ENCODE assay signal across 33 cellular contexts in genomic region chr13:30790592-30790991, GRCh38. TPM values are rescaled to one million over a fixed set of nuclear protein-coding genes. Genes with fewer than 3 reads are reported as not detected.
"Had no signal": no experiment of that assay in that cellular context is flagged by ENCODE, and none has a peak within 500 bp of the region (broad histone marks: within the 10 kb centered on the region; RNA-seq: fewer than 3 reads in every experiment).

No MANE protein-coding gene starts in this region.

- ATAC-seq: activated CD4-positive, alpha-beta T cell treated with anti-CD3 and anti-CD28 coated beads for 36 hours; activated CD8-positive, alpha-beta memory T cell treated with anti-CD3 and anti-CD28 coated beads, Interleukin-2, amount 10 ng/mL, durations not matched to agents 7 days and 5 days; activated CD8-positive, alpha-beta T cell treated with anti-CD3 and anti-CD28 coated beads, Interleukin-2, amount 10 ng/mL, durations not matched to agents 7 days and 5 days; activated naive CD4-positive, alpha-beta T cell treated with anti-CD3 and anti-CD28 coated beads, Interleukin-2, amount 50 U/mL, for 72 hours; foreskin keratinocyte; gastrocnemius medialis; T-helper 17 cell had no signal

- DNase-seq: activated CD4-positive, alpha-beta memory T cell treated with anti-CD3 and anti-CD28 coated beads for 36 hours; activated CD4-positive, alpha-beta T cell treated with anti-CD3 and anti-CD28 coated beads for 36 hours; activated CD4-positive, alpha-beta T cell treated with anti-CD3 and anti-CD28 coated beads, Interleukin-2, amount 10 ng/mL, durations not matched to agents 24 days and 14 days; activated CD4-positive, CD25-positive, alpha-beta regulatory T cell; activated CD4-positive, CD25-positive, alpha-beta regulatory T cell treated with anti-CD3 and anti-CD28 coated beads, Interleukin-2, amount 50 U/mL, for 72 hours; activated CD8-positive, alpha-beta memory T cell treated with anti-CD3 and anti-CD28 coated beads, Interleukin-2, amount 10 ng/mL, durations not matched to agents 7 days and 5 days; activated CD8-positive, alpha-beta memory T cell treated with anti-CD3 and anti-CD28 coated beads, Interleukin-2, amount 50 U/mL, for 4 hours; activated CD8-positive, alpha-beta T cell treated with anti-CD3 and anti-CD28 coated beads, Interleukin-2, amount 10 ng/mL, durations not matched to agents 7 days and 5 days; activated gamma-delta T cell; activated naive CD4-positive, alpha-beta T cell; activated naive CD4-positive, alpha-beta T cell treated with anti-CD3 and anti-CD28 coated beads, Interleukin-2, amount 10 ng/mL, durations not matched to agents 7 days and 5 days; activated naive CD8-positive, alpha-beta T cell treated with anti-CD3 and anti-CD28 coated beads, Interleukin-2, amount 10 ng/mL, durations not matched to agents 7 days and 5 days; activated T-cell treated with anti-CD3 and anti-CD28 coated beads, Interleukin-2, amount 50 U/mL, for 1 hour; activated T-cell treated with anti-CD3 and anti-CD28 coated beads, Interleukin-2, amount 50 U/mL, for 48 hours; central memory CD4-positive, alpha-beta T cell; effector memory CD4-positive, alpha-beta T cell; endodermal cell; erythroblast; foreskin keratinocyte; gastrocnemius medialis; glutamatergic neuron; T-helper 1 cell; T-helper 17 cell had no signal

- H3K9me3 Mint-ChIP-seq: activated CD4-positive, alpha-beta memory T cell treated with anti-CD3 and anti-CD28 coated beads for 36 hours; activated CD4-positive, alpha-beta T cell treated with anti-CD3 and anti-CD28 coated beads, Interleukin-2, amount 10 ng/mL, durations not matched to agents 24 days and 14 days; activated naive CD4-positive, alpha-beta T cell treated with anti-CD3 and anti-CD28 coated beads, Interleukin-2, amount 10 ng/mL, durations not matched to agents 7 days and 5 days; activated naive CD4-positive, alpha-beta T cell treated with anti-CD3 and anti-CD28 coated beads, Interleukin-2, amount 50 U/mL, for 72 hours; activated naive CD8-positive, alpha-beta T cell treated with anti-CD3 and anti-CD28 coated beads, Interleukin-2, amount 10 ng/mL, durations not matched to agents 7 days and 5 days; dendritic cell treated with granulocyte-macrophage colony-stimulating factor and Interleukin-4, amounts not matched to agents 40 ng/mL and 50 ng/mL, for 4 days; endodermal cell; T-helper 2 cell treated with Interferon-gamma antibody and Interleukin-4, amounts not matched to agents 5 μg/mL and 100 μg/mL, for 36 hours had no signal

- H3K36me3 Mint-ChIP-seq: activated CD4-positive, alpha-beta memory T cell treated with anti-CD3 and anti-CD28 coated beads for 36 hours; activated naive CD4-positive, alpha-beta T cell treated with anti-CD3 and anti-CD28 coated beads, Interleukin-2, amount 10 ng/mL, durations not matched to agents 7 days and 5 days; activated naive CD4-positive, alpha-beta T cell treated with anti-CD3 and anti-CD28 coated beads, Interleukin-2, amount 50 U/mL, for 72 hours; brain had no signal

- H3K27me3 ChIP-seq: ascending aorta, breast epithelium, cardiac muscle cell, dorsolateral prefrontal cortex, esophagus muscularis mucosa, foreskin keratinocyte, gastrocnemius medialis had no signal

- H3K4me3 Mint-ChIP-seq: activated CD4-positive, alpha-beta memory T cell treated with anti-CD3 and anti-CD28 coated beads for 36 hours; activated CD4-positive, alpha-beta T cell treated with anti-CD3 and anti-CD28 coated beads for 36 hours; activated CD4-positive, alpha-beta T cell treated with anti-CD3 and anti-CD28 coated beads, Interleukin-2, amount 10 ng/mL, durations not matched to agents 24 days and 14 days; activated CD8-positive, alpha-beta memory T cell treated with anti-CD3 and anti-CD28 coated beads, Interleukin-2, amount 10 ng/mL, durations not matched to agents 7 days and 5 days; activated CD8-positive, alpha-beta T cell treated with anti-CD3 and anti-CD28 coated beads, Interleukin-2, amount 10 ng/mL, durations not matched to agents 7 days and 5 days; activated naive CD4-positive, alpha-beta T cell treated with anti-CD3 and anti-CD28 coated beads, Interleukin-2, amount 10 ng/mL, durations not matched to agents 7 days and 5 days; activated naive CD8-positive, alpha-beta T cell treated with anti-CD3 and anti-CD28 coated beads, Interleukin-2, amount 10 ng/mL, durations not matched to agents 7 days and 5 days; brain; dendritic cell treated with granulocyte-macrophage colony-stimulating factor and Interleukin-4, amounts not matched to agents 40 ng/mL and 50 ng/mL, for 4 days; endodermal cell; T-helper 2 cell treated with Interferon-gamma antibody and Interleukin-4, amounts not matched to agents 5 μg/mL and 100 μg/mL, for 36 hours had no signal

- H3K36me3 ChIP-seq: ascending aorta, breast epithelium, cardiac muscle cell, esophagus muscularis mucosa, gastrocnemius medialis had no signal

- H3K4me3 ChIP-seq: ascending aorta, breast epithelium, cardiac muscle cell, coronary artery, dorsolateral prefrontal cortex, esophagus muscularis mucosa, gastrocnemius medialis had no signal

- H3K9me3 ChIP-seq: ascending aorta, breast epithelium, esophagus muscularis mucosa, gastrocnemius medialis had no signal

- H3K27me3 Mint-ChIP-seq: activated CD4-positive, alpha-beta memory T cell treated with anti-CD3 and anti-CD28 coated beads for 36 hours; activated CD4-positive, alpha-beta T cell treated with anti-CD3 and anti-CD28 coated beads for 36 hours; activated CD4-positive, alpha-beta T cell treated with anti-CD3 and anti-CD28 coated beads, Interleukin-2, amount 10 ng/mL, durations not matched to agents 24 days and 14 days; activated CD8-positive, alpha-beta memory T cell treated with anti-CD3 and anti-CD28 coated beads, Interleukin-2, amount 10 ng/mL, durations not matched to agents 7 days and 5 days; T-helper 17 cell had no signal

- H3K27ac Mint-ChIP-seq: activated CD4-positive, alpha-beta memory T cell treated with anti-CD3 and anti-CD28 coated beads for 36 hours; activated CD4-positive, alpha-beta T cell treated with anti-CD3 and anti-CD28 coated beads for 36 hours; activated CD4-positive, alpha-beta T cell treated with anti-CD3 and anti-CD28 coated beads, Interleukin-2, amount 10 ng/mL, durations not matched to agents 24 days and 14 days; activated CD8-positive, alpha-beta memory T cell treated with anti-CD3 and anti-CD28 coated beads, Interleukin-2, amount 10 ng/mL, durations not matched to agents 7 days and 5 days; activated CD8-positive, alpha-beta T cell treated with anti-CD3 and anti-CD28 coated beads, Interleukin-2, amount 10 ng/mL, durations not matched to agents 7 days and 5 days; activated naive CD4-positive, alpha-beta T cell treated with anti-CD3 and anti-CD28 coated beads, Interleukin-2, amount 10 ng/mL, durations not matched to agents 7 days and 5 days; activated naive CD8-positive, alpha-beta T cell treated with anti-CD3 and anti-CD28 coated beads, Interleukin-2, amount 10 ng/mL, durations not matched to agents 7 days and 5 days; dendritic cell treated with granulocyte-macrophage colony-stimulating factor and Interleukin-4, amounts not matched to agents 40 ng/mL and 50 ng/mL, for 4 days; endodermal cell; T-helper 17 cell; T-helper 2 cell treated with Interferon-gamma antibody and Interleukin-4, amounts not matched to agents 5 μg/mL and 100 μg/mL, for 36 hours had no signal

- H3K27ac ChIP-seq: ascending aorta, cardiac muscle cell, coronary artery, esophagus muscularis mucosa, foreskin keratinocyte, gastrocnemius medialis had no signal

RNA-seq across cellular contexts. Expression of gene ALOX5AP, which starts 55.2 kb away (rescaled TPM):
- total RNA-seq: cardiac muscle cell, endodermal cell had no signal
